In the genomic region with DNA sequence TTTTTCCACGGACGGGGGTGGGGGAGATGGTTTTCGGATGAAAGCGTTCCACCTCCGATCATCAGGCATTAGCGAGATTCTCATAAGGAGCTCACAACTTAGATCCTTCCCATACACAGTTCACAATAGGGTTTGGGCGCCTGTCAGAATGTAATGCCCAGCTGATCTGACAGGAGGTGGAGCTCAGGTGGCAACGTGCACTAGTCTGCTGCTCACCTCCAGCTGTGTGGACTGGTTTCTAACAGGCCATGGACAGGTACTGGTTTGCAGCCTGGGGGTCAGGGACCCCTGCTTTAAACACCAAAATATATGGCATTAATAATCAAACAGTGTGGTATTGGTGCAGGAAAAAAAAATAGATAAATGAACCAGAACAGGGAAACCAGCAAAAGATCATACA, we compare ENCODE assay signal across 32 cellular contexts.
"Had no signal": no experiment of that assay in that cellular context is flagged by ENCODE, and none has a peak within 500 bp of the region (broad histone marks: within the 10 kb centered on the region; RNA-seq: fewer than 3 reads in every experiment).

No MANE protein-coding gene starts in this region.

- H3K27ac ChIP-seq: adrenal gland, body of pancreas, brain microvascular endothelial cell, breast epithelium, VCaP had no signal

- H3K4me1 ChIP-seq: adrenal gland, body of pancreas, breast epithelium had no signal

- H3K9me3 ChIP-seq: adrenal gland, body of pancreas, breast epithelium had no signal

- H3K4me3 ChIP-seq: adrenal gland, body of pancreas, breast epithelium had no signal

- ATAC-seq: activated CD8-positive, alpha-beta T cell treated with anti-CD3 and anti-CD28 coated beads for 36 hours; activated naive CD4-positive, alpha-beta T cell treated with anti-CD3 and anti-CD28 coated beads, Interleukin-2, amount 50 U/mL, for 72 hours; activated T-cell treated with anti-CD3 and anti-CD28 coated beads, Interleukin-2, amount 50 U/mL, for 4 hours; activated T-cell treated with anti-CD3 and anti-CD28 coated beads, Interleukin-2, amount 50 U/mL, for 72 hours; activated T-helper 17 cell treated with anti-CD3 and anti-CD28 coated beads, Interleukin-2, amount 50 U/mL, for 72 hours; body of pancreas had no signal

- DNase-seq: activated B cell treated with CpG ODN at 0.5 μM for 24 hours; activated CD4-positive, alpha-beta memory T cell treated with anti-CD3 and anti-CD28 coated beads for 36 hours; activated CD4-positive, alpha-beta T cell treated with anti-CD3 and anti-CD28 coated beads for 4 hours; activated CD4-positive, alpha-beta T cell treated with anti-CD3 and anti-CD28 coated beads, Interleukin-2, amount 10 ng/mL, durations not matched to agents 24 days and 14 days; activated CD4-positive, alpha-beta T cell treated with anti-CD3 and anti-CD28 coated beads, Interleukin-2, amount 50 U/mL, for 1 hour; activated CD4-positive, alpha-beta T cell treated with anti-CD3 and anti-CD28 coated beads, Interleukin-2, amount 50 U/mL, for 4 hours; activated CD4-positive, CD25-positive, alpha-beta regulatory T cell treated with anti-CD3 and anti-CD28 coated beads, Interleukin-2, amount 50 U/mL, for 72 hours; activated CD8-positive, alpha-beta memory T cell treated with anti-CD3 and anti-CD28 coated beads, Interleukin-2, amount 50 U/mL, for 4 hours; activated CD8-positive, alpha-beta T cell treated with anti-CD3 and anti-CD28 coated beads for 36 hours; activated effector memory CD4-positive, alpha-beta T cell treated with anti-CD3 and anti-CD28 coated beads, Interleukin-2, amount 50 U/mL, for 16 hours; activated gamma-delta T cell treated with Interleukin-2 at 50 U/mL for 16 hours; activated naive CD4-positive, alpha-beta T cell; activated naive CD4-positive, alpha-beta T cell treated with anti-CD3 and anti-CD28 coated beads for 36 hours; activated naive CD4-positive, alpha-beta T cell treated with anti-CD3 and anti-CD28 coated beads, Interleukin-2, amount 50 U/mL, for 16 hours; activated naive CD8-positive, alpha-beta T cell treated with anti-CD3 and anti-CD28 coated beads for 36 hours; activated T-cell treated with anti-CD3 and anti-CD28 coated beads for 4 hours; activated T-cell treated with anti-CD3 and anti-CD28 coated beads, Interleukin-2, amount 50 U/mL, for 1 hour; activated T-cell treated with anti-CD3 and anti-CD28 coated beads, Interleukin-2, amount 50 U/mL, for 4 hours; activated T-cell treated with anti-CD3 and anti-CD28 coated beads, Interleukin-2, amount 50 U/mL, for 72 hours; adrenal gland; amniotic stem cell; aorta; body of pancreas; brain microvascular endothelial cell; central memory CD4-positive, alpha-beta T cell; T-helper 1 cell; T-helper 2 cell; T-helper 9 cell had no signal

- H3K36me3 ChIP-seq: adrenal gland, brain microvascular endothelial cell, breast epithelium had no signal

- H3K27me3 ChIP-seq: adrenal gland, body of pancreas, brain microvascular endothelial cell, breast epithelium had no signal
